1 cellular context compared by ENCODE assay signal in the genomic region with DNA sequence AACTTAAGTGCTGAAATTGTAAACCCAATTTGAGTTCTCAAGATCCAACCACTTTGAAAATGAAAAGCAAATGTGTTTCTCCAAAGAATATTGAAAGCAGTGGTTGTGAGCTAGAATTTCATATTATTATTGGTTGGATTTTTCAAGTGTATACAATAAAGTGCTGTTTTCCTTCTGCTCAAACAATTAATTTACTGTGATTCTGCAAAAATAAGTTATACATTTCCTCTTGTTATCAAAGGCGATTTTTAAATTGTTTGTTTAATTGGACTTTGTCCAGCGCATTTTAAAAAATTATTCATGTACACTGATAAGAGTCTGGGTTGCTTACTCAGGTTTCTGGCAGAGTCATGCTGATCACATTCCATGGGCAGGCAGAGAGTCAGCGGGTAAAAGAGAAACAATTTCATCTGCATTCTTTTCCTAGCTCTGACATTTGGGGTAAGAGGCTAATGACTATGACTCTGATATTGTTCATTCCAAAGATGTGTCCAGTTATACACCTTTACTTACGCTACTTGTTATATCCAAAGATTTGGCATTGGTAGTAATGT.
TF ChIP-seq lines count a peak whose summit lies in the region.

No MANE protein-coding gene starts in this region.

TF ChIP-seq in GM23338, 12 proteins besides CTCF, POLR2A, EP300 and RAD21 (continued from another document):
- TF ChIP-seq ETS1 (IDR thresholded peaks at IDR 0.05) (no peak), REST (IDR thresholded peaks at IDR 0.05; ENCODE audit: unreplicated experiment) (no peak), CREB1 (CRISPR knock-in tag; IDR thresholded peaks at IDR 0.05; ENCODE audit: low read depth) (no peak), POLR2AphosphoS5 (IDR thresholded peaks at IDR 0.05; ENCODE audit: low read depth) (no peak), ZNF331 (CRISPR knock-in tag; IDR thresholded peaks at IDR 0.05; ENCODE audit: low read depth) (no peak), EZH2 (IDR thresholded peaks at IDR 0.05; ENCODE audit: low read depth, unreplicated experiment) (no peak), NANOG (IDR thresholded peaks at IDR 0.05; ENCODE audit: borderline replicate concordance) (no peak)
TF ChIP-seq in GM23338: peak in this region for 0.
